In the genomic region with DNA sequence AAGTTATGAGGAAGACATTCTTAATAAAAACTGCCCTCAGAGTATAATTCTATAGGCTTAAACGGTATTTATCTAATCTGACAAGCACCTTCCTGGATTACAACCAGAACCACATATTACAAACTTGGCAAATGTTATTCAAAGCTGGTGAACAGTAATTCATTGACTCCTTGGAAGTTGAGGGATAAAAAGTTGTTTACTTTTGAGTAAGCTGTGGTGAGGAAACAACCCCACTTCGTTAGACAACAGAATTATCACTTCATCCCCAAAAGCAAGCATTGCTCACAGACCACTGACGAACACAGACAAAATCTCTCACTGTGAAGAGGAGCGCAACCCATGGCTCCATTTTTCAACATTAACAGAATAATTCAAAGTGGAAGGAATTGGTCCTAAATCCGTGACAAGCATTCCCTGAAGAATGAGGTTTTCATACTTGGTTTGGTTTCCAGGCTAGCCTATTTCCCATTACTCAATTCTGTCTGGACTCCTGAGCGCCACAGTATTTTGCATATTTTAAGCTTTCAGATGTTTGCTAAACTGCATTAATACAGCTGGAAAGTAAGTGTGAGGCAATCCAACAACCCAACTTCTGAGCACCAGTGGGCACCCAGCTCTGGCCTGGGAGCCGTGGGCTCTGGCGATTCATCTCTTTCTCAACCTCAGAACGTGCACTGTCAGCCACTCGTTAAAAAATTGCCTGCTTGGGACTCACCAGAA, we compare ENCODE assay signal across 1 cellular context.
TF ChIP-seq lines count a peak whose summit lies in the region.

No MANE protein-coding gene starts in this region.

TF ChIP-seq in SK-N-SH, 30 proteins besides CTCF, POLR2A, EP300 and RAD21:
- TF ChIP-seq FOXJ3 (CRISPR knock-in tag; IDR thresholded peaks at IDR 0.05) (no peak), ELF1 (IDR thresholded peaks at IDR 0.05) (no peak), YY1 (IDR thresholded peaks at IDR 0.05; ENCODE audit: low read depth) (no peak), PBX3 (IDR thresholded peaks at IDR 0.05) (no peak), MEF2A (IDR thresholded peaks at IDR 0.05; ENCODE audit: borderline replicate concordance, low read depth) (no peak), IRF3 (IDR thresholded peaks at IDR 0.05; ENCODE audit: low read depth, low read length) (no peak), RCOR1 (IDR thresholded peaks at IDR 0.05; ENCODE audit: low read length) (no peak), MXI1 (IDR thresholded peaks at IDR 0.05; ENCODE audit: low read depth, low read length) (no peak), SMC3 (IDR thresholded peaks at IDR 0.05; ENCODE audit: low read depth, low read length) (no peak), RFX5 (IDR thresholded peaks at IDR 0.05; ENCODE audit: low read length) (no peak), JUND (IDR thresholded peaks at IDR 0.05) (no peak), POLR2AphosphoS5 (IDR thresholded peaks at IDR 0.05; ENCODE audit: low read depth, low read length) (no peak), EZH2phosphoT487 (IDR thresholded peaks at IDR 0.05; ENCODE audit: borderline replicate concordance, low read depth) (no peak)
- TF ChIP-seq, protein P1, sequence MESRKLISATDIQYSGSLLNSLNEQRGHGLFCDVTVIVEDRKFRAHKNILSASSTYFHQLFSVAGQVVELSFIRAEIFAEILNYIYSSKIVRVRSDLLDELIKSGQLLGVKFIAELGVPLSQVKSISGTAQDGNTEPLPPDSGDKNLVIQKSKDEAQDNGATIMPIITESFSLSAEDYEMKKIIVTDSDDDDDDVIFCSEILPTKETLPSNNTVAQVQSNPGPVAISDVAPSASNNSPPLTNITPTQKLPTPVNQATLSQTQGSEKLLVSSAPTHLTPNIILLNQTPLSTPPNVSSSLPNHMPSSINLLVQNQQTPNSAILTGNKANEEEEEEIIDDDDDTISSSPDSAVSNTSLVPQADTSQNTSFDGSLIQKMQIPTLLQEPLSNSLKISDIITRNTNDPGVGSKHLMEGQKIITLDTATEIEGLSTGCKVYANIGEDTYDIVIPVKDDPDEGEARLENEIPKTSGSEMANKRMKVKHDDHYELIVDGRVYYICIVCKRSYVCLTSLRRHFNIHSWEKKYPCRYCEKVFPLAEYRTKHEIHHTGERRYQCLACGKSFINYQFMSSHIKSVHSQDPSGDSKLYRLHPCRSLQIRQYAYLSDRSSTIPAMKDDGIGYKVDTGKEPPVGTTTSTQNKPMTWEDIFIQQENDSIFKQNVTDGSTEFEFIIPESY (IDR thresholded peaks at IDR 0.05; ENCODE audit: borderline replicate concordance, low read depth): no peak
- TF ChIP-seq, protein P2, sequence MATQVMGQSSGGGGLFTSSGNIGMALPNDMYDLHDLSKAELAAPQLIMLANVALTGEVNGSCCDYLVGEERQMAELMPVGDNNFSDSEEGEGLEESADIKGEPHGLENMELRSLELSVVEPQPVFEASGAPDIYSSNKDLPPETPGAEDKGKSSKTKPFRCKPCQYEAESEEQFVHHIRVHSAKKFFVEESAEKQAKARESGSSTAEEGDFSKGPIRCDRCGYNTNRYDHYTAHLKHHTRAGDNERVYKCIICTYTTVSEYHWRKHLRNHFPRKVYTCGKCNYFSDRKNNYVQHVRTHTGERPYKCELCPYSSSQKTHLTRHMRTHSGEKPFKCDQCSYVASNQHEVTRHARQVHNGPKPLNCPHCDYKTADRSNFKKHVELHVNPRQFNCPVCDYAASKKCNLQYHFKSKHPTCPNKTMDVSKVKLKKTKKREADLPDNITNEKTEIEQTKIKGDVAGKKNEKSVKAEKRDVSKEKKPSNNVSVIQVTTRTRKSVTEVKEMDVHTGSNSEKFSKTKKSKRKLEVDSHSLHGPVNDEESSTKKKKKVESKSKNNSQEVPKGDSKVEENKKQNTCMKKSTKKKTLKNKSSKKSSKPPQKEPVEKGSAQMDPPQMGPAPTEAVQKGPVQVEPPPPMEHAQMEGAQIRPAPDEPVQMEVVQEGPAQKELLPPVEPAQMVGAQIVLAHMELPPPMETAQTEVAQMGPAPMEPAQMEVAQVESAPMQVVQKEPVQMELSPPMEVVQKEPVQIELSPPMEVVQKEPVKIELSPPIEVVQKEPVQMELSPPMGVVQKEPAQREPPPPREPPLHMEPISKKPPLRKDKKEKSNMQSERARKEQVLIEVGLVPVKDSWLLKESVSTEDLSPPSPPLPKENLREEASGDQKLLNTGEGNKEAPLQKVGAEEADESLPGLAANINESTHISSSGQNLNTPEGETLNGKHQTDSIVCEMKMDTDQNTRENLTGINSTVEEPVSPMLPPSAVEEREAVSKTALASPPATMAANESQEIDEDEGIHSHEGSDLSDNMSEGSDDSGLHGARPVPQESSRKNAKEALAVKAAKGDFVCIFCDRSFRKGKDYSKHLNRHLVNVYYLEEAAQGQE (IDR thresholded peaks at IDR 0.05; ENCODE audit: low read depth, low read length): no peak
- TF ChIP-seq, protein P3, sequence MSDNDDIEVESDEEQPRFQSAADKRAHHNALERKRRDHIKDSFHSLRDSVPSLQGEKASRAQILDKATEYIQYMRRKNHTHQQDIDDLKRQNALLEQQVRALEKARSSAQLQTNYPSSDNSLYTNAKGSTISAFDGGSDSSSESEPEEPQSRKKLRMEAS (IDR thresholded peaks at IDR 0.05; ENCODE audit: low read depth): no peak
